In the genomic region with DNA sequence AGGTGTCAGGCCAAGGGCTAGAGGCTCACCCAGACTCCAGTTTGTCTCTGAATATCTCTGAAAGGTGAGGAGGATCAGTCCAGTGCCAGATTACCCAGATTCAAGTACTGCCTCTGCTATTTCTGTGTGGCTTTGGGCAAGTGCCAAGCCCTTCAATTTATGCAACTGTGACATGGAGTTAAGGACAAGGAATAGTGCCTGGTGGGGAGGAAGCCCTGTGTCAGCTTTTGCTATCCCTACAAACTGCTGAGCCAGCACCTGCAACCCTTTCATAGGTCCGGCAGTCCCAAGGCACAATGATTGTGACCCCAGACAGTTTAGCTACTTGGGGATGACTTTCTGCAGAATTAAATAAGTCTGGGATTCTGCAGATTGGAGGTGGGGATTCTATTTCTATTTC, we compare ENCODE assay signal across 15 cellular contexts.
DNase-seq lines count a peak whose midpoint lies in the region; TF ChIP-seq lines count a peak whose summit lies in the region.
"Had no signal": no experiment of that assay in that cellular context is flagged by ENCODE, and none has a peak within 500 bp of the region (broad histone marks: within the 10 kb centered on the region; RNA-seq: fewer than 3 reads in every experiment).

No MANE protein-coding gene starts in this region.

- 64% methylated on average over 1 of the region's 1 CpG for WGBS in esophagus muscularis mucosa

- peaks cover 53% of the 10 kb centered on the region for H3K4me1 Mint-ChIP-seq in osteocyte (ENCODE audit: unreplicated experiment)
- H3K4me1 Mint-ChIP-seq in activated CD4-positive, alpha-beta memory T cell treated with anti-CD3 and anti-CD28 coated beads for 36 hours (ENCODE audit: low read depth), result peaks cover 3% of the 10 kb centered on the region

- H3K27ac ChIP-seq in AG04450 (ENCODE audit: low read depth, low read length) (peak overlapping the region; percentile 11), esophagus muscularis mucosa (replicated peaks in 1 of 4) (peak overlapping the region in 3 of 4 donors; percentile 8 to 55 (median 10))
- H3K27ac ChIP-seq: colonic mucosa, hepatocyte had no signal

- TF ChIP-seq POLR2A in esophagus muscularis mucosa (IDR thresholded peaks at IDR 0.05; ENCODE audit: low read depth), result no peak

- peak overlapping the region; percentile 86 for H3K27ac Mint-ChIP-seq in osteocyte (ENCODE audit: unreplicated experiment)
- no peak overlapping the region for H3K27ac Mint-ChIP-seq in activated CD4-positive, alpha-beta memory T cell treated with anti-CD3 and anti-CD28 coated beads for 36 hours
- H3K27ac Mint-ChIP-seq: activated T-cell treated with anti-CD3 and anti-CD28 coated beads, Interleukin-2, amount 50 U/mL, for 72 hours had no signal

- peaks cover 65% of the 10 kb centered on the region for H3K36me3 Mint-ChIP-seq in osteocyte (ENCODE audit: unreplicated experiment)
- no peaks in the 10 kb centered on the region for H3K36me3 Mint-ChIP-seq in activated CD4-positive, alpha-beta memory T cell treated with anti-CD3 and anti-CD28 coated beads for 36 hours

- intact Hi-C loops in esophagus muscularis mucosa (cut with DNase I), result no loop called here
- intact Hi-C loops in activated CD4-positive, alpha-beta memory T cell treated with anti-CD3 and anti-CD28 coated beads for 36 hours (cut with micrococcal nuclease), result no loop called here

- peaks cover 8 to 57% (median 38%) of the 10 kb centered on the region in 4 donors for H3K36me3 ChIP-seq in esophagus muscularis mucosa
- H3K36me3 ChIP-seq: colonic mucosa had no signal

- H3K27me3 ChIP-seq in AG04450 (ENCODE audit: control insufficient read depth, insufficient read depth, low read length), result no peaks in the 10 kb centered on the region
- no peaks in the 10 kb centered on the region for H3K27me3 ChIP-seq in esophagus muscularis mucosa
- H3K27me3 ChIP-seq: colonic mucosa, hepatocyte had no signal

- peaks cover 12% of the 10 kb centered on the region for H3K9me3 Mint-ChIP-seq in osteocyte (ENCODE audit: unreplicated experiment)
- H3K9me3 Mint-ChIP-seq in activated CD4-positive, alpha-beta memory T cell treated with anti-CD3 and anti-CD28 coated beads for 36 hours, result peaks cover 4% of the 10 kb centered on the region

- POLR2A ChIA-PET in AG04450 (lab: Yijun Ruan, JAX), result no interaction called here
- POLR2A ChIA-PET in activated CD4-positive, alpha-beta memory T cell treated with anti-CD3 and anti-CD28 coated beads for 36 hours (lab: Charles Lee), result no interaction called here

- DNase-seq in AG04450 (ENCODE audit: low read depth, low spot score), result no peak
- peak; percentile 35 for DNase-seq in NCI-H2196 (lab: John Stamatoyannopoulos, UW; ENCODE audit: unreplicated experiment)
- no peak for DNase-seq in esophagus muscularis mucosa (ENCODE audit: extremely low spot score)
- DNase-seq in osteocyte (ENCODE audit: extremely low spot score, unreplicated experiment), result no peak
- DNase-seq in DMS153 (lab: John Stamatoyannopoulos, UW), result no peak
- DNase-seq in kidney tubule cell (ENCODE audit: low spot score), result no peak
- no peak for DNase-seq in MV-4-11 (lab: John Stamatoyannopoulos, UW)
- no peak for DNase-seq in activated CD4-positive, alpha-beta memory T cell treated with anti-CD3 and anti-CD28 coated beads for 36 hours
- DNase-seq: activated T-cell treated with anti-CD3 and anti-CD28 coated beads, Interleukin-2, amount 50 U/mL, for 72 hours; colonic mucosa; erythroblast; GOT3; stimulated activated naive CD4-positive, alpha-beta T cell had no signal

- TF ChIP-seq EP300 in esophagus muscularis mucosa (IDR thresholded peaks at IDR 0.05), result no peak

- TF ChIP-seq CTCF in AG04450 (IDR thresholded peaks at IDR 0.05; ENCODE audit: low read depth, low read length) (no peak), esophagus muscularis mucosa (IDR thresholded peaks at IDR 0.05) (no peak), osteocyte (IDR thresholded peaks at IDR 0.05) (no peak)

- H3K4me1 ChIP-seq in esophagus muscularis mucosa, result peaks cover 31 to 47% (median 37%) of the 10 kb centered on the region in 4 donors
- H3K4me1 ChIP-seq: colonic mucosa had no signal

- H3K4me3 ChIP-seq in AG04450 (ENCODE audit: low read depth, low read length), result no peak overlapping the region
- H3K4me3 ChIP-seq in esophagus muscularis mucosa, result no peak overlapping the region
- H3K4me3 ChIP-seq: colonic mucosa, hepatocyte had no signal

- no peaks in the 10 kb centered on the region for H3K27me3 Mint-ChIP-seq in osteocyte (ENCODE audit: unreplicated experiment)
- H3K27me3 Mint-ChIP-seq in activated CD4-positive, alpha-beta memory T cell treated with anti-CD3 and anti-CD28 coated beads for 36 hours, result peaks cover 4% of the 10 kb centered on the region

- peaks cover 3% of the 10 kb centered on the region for H3K9me3 ChIP-seq in AG04450 (ENCODE audit: control insufficient read depth, insufficient read depth, low read length)
- no peaks in the 10 kb centered on the region for H3K9me3 ChIP-seq in esophagus muscularis mucosa
- H3K9me3 ChIP-seq: colonic mucosa had no signal

- no peak overlapping the region for H3K4me3 Mint-ChIP-seq in osteocyte (ENCODE audit: unreplicated experiment)
- no peak overlapping the region for H3K4me3 Mint-ChIP-seq in activated CD4-positive, alpha-beta memory T cell treated with anti-CD3 and anti-CD28 coated beads for 36 hours
- H3K4me3 Mint-ChIP-seq: activated T-cell treated with anti-CD3 and anti-CD28 coated beads, Interleukin-2, amount 50 U/mL, for 72 hours; nephron progenitor cell had no signal

- CTCF ChIA-PET in AG04450 (lab: Charles Lee), result no interaction called here
- CTCF ChIA-PET in activated CD4-positive, alpha-beta memory T cell treated with anti-CD3 and anti-CD28 coated beads for 36 hours (lab: Charles Lee), result no interaction called here
